In the genomic region with DNA sequence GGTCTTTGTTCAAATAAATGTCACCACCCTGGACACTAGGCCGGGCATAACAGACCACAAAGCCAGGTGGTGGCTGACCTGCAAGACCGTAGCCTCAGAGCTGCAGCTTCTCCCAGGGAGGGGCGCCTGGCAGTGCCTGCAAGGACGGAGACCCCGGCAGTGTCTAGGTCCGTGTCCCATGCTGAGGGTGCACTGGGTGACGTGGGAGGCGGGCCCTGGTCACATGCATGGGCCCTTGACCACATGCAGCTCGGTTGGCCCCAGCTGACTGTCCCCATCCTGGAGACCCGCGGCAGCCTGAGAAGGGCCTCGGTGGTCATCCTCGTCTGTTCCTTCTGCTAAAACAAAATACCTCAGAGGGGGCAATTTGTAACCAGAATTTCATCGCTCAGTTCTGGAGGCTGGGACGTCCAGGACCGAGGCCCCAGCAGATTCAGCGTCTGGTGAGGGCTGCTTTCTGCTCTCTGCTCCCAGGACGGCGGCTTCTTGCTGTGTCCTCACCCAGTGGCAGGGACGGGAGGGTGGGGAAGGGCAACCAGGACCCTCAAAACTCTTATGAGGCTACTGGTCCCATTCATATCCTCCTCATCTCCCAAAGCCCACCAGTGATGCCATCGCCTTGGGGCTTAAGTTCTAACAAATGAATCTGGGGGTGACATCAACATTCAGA, we compare ENCODE assay signal across 18 cellular contexts. TPM values are rescaled to one million over a fixed set of nuclear protein-coding genes. Genes with fewer than 3 reads are reported as not detected.
DNase-seq lines count a peak whose midpoint lies in the region; ATAC-seq and TF ChIP-seq lines count a peak whose summit lies in the region.
"Had no signal": no experiment of that assay in that cellular context is flagged by ENCODE, and none has a peak within 500 bp of the region (broad histone marks: within the 10 kb centered on the region; RNA-seq: fewer than 3 reads in every experiment).

No MANE protein-coding gene starts in this region.

- ATAC-seq in CD8-positive, alpha-beta T cell = no peak
- ATAC-seq in activated CD8-positive, alpha-beta T cell treated with anti-CD3 and anti-CD28 coated beads for 36 hours = no peak
- ATAC-seq in mucosa of descending colon = no peak
- ATAC-seq: esophagus mucosa, left colon, WTC11 had no signal

- TF ChIP-seq CTCF in CD8-positive, alpha-beta T cell (IDR thresholded peaks at IDR 0.05) = no peak
- TF ChIP-seq CTCF in activated CD8-positive, alpha-beta T cell treated with anti-CD3 and anti-CD28 coated beads for 36 hours (IDR thresholded peaks at IDR 0.05) = no peak
- TF ChIP-seq CTCF in mucosa of descending colon (IDR thresholded peaks at IDR 0.05) (no peak), ovary (IDR thresholded peaks at IDR 0.05) (no peak)

- H3K4me3 ChIP-seq in CD8-positive, alpha-beta T cell (ENCODE audit: low read depth, low read length) = peak overlapping the region; percentile 27
- H3K4me3 ChIP-seq in mucosa of descending colon = no peak overlapping the region
- H3K4me3 ChIP-seq in ovary = no peak overlapping the region
- H3K4me3 ChIP-seq: neural progenitor cell, testis had no signal

- no peak overlapping the region for H3K27ac ChIP-seq in CD8-positive, alpha-beta T cell (ENCODE audit: low read depth, low read length)
- no peak overlapping the region for H3K27ac ChIP-seq in ovary
- H3K27ac ChIP-seq: neural progenitor cell, testis had no signal

- H3K27ac Mint-ChIP-seq in activated T-cell treated with anti-CD3 and anti-CD28 coated beads, Interleukin-2, amount 50 U/mL, for 24 hours = peak overlapping the region; percentile 55
- peak overlapping the region; percentile 55 for H3K27ac Mint-ChIP-seq in CD8-positive, alpha-beta T cell
- peak overlapping the region; percentile 64 for H3K27ac Mint-ChIP-seq in activated CD8-positive, alpha-beta T cell treated with anti-CD3 and anti-CD28 coated beads for 36 hours
- H3K27ac Mint-ChIP-seq: neural progenitor cell, T-helper 17 cell, WTC11 had no signal

- POLR2A ChIA-PET in CD8-positive, alpha-beta T cell (lab: Charles Lee) = interaction anchor here (1.0 kb wide), 1 partner anchor 36 kb away, joined by 3 read pairs; the partner anchor contains the start of gene PWWP2B
- POLR2A ChIA-PET in activated CD8-positive, alpha-beta T cell treated with anti-CD3 and anti-CD28 coated beads for 36 hours (lab: Charles Lee) = interaction anchor here (0.7 kb wide), 1 partner anchor 14 kb away, joined by 3 read pairs; no protein-coding TSS in a partner anchor

- H3K27me3 Mint-ChIP-seq in activated T-cell treated with anti-CD3 and anti-CD28 coated beads, Interleukin-2, amount 50 U/mL, for 24 hours = no peaks in the 10 kb centered on the region
- H3K27me3 Mint-ChIP-seq in CD8-positive, alpha-beta T cell (ENCODE audit: low read depth) = no peaks in the 10 kb centered on the region
- H3K27me3 Mint-ChIP-seq in activated CD8-positive, alpha-beta T cell treated with anti-CD3 and anti-CD28 coated beads for 36 hours = no peaks in the 10 kb centered on the region
- H3K27me3 Mint-ChIP-seq: CD8-positive, alpha-beta memory T cell; T-helper 17 cell had no signal

- peaks cover 8% of the 10 kb centered on the region for H3K4me1 ChIP-seq in CD8-positive, alpha-beta T cell (ENCODE audit: insufficient read depth, low read length)
- H3K4me1 ChIP-seq in mucosa of descending colon (ENCODE audit: low read depth) = peaks cover 12% of the 10 kb centered on the region
- peaks cover 4% of the 10 kb centered on the region for H3K4me1 ChIP-seq in ovary (ENCODE audit: insufficient read depth)

- TF ChIP-seq EP300 in ovary (IDR thresholded peaks at IDR 0.05) = no peak

- no peaks in the 10 kb centered on the region for H3K9me3 Mint-ChIP-seq in activated T-cell treated with anti-CD3 and anti-CD28 coated beads, Interleukin-2, amount 50 U/mL, for 24 hours
- H3K9me3 Mint-ChIP-seq in CD8-positive, alpha-beta T cell = no peaks in the 10 kb centered on the region
- H3K9me3 Mint-ChIP-seq in activated CD8-positive, alpha-beta T cell treated with anti-CD3 and anti-CD28 coated beads for 36 hours = no peaks in the 10 kb centered on the region
- H3K9me3 Mint-ChIP-seq: CD8-positive, alpha-beta memory T cell; neural progenitor cell; WTC11 had no signal

- no peaks in the 10 kb centered on the region for H3K36me3 Mint-ChIP-seq in activated T-cell treated with anti-CD3 and anti-CD28 coated beads, Interleukin-2, amount 50 U/mL, for 24 hours (ENCODE audit: low read depth)
- no peaks in the 10 kb centered on the region for H3K36me3 Mint-ChIP-seq in CD8-positive, alpha-beta T cell
- H3K36me3 Mint-ChIP-seq in activated CD8-positive, alpha-beta T cell treated with anti-CD3 and anti-CD28 coated beads for 36 hours (ENCODE audit: low read depth) = no peaks in the 10 kb centered on the region
- H3K36me3 Mint-ChIP-seq: CD8-positive, alpha-beta memory T cell; neural progenitor cell; WTC11 had no signal

- H3K9me3 ChIP-seq in CD8-positive, alpha-beta T cell (ENCODE audit: low read length) = no peaks in the 10 kb centered on the region
- H3K9me3 ChIP-seq in mucosa of descending colon (no peaks in the 10 kb centered on the region), ovary (no peaks in the 10 kb centered on the region)
- H3K9me3 ChIP-seq: testis had no signal

- TF ChIP-seq POLR2A in ovary (IDR thresholded peaks at IDR 0.05) = no peak

- CTCF ChIA-PET in CD8-positive, alpha-beta T cell (lab: Charles Lee) = interaction anchor here (1.2 kb wide), 1 partner anchor 12 kb away, joined by 6 read pairs; no protein-coding TSS in a partner anchor
- CTCF ChIA-PET in activated CD8-positive, alpha-beta T cell treated with anti-CD3 and anti-CD28 coated beads for 36 hours (lab: Charles Lee) = interaction anchor here (1.4 kb wide), 1 partner anchor 10 kb away, joined by 6 read pairs; no protein-coding TSS in a partner anchor

- no peaks in the 10 kb centered on the region for H3K27me3 ChIP-seq in CD8-positive, alpha-beta T cell (ENCODE audit: insufficient read depth, low read length)
- no peaks in the 10 kb centered on the region for H3K27me3 ChIP-seq in ovary
- H3K27me3 ChIP-seq: neural progenitor cell, testis had no signal

- H3K36me3 ChIP-seq in CD8-positive, alpha-beta T cell (ENCODE audit: insufficient read depth, low read length) = no peaks in the 10 kb centered on the region
- H3K36me3 ChIP-seq in mucosa of descending colon (ENCODE audit: low read depth) = no peaks in the 10 kb centered on the region
- H3K36me3 ChIP-seq in ovary = no peaks in the 10 kb centered on the region
- H3K36me3 ChIP-seq: neural progenitor cell had no signal

- DNase-seq in activated T-cell treated with anti-CD3 and anti-CD28 coated beads, Interleukin-2, amount 50 U/mL, for 24 hours = no peak
- DNase-seq in activated T-cell treated with anti-CD3 and anti-CD28 coated beads, Interleukin-2, amount 50 U/mL, for 48 hours = no peak
- no peak for DNase-seq in CD8-positive, alpha-beta T cell
- no peak for DNase-seq in activated CD8-positive, alpha-beta T cell treated with anti-CD3 and anti-CD28 coated beads for 36 hours
- peak in 2 of 3 donors; percentile 29 to 54 for DNase-seq in mucosa of descending colon
- DNase-seq in stimulated activated CD4-positive, alpha-beta T cell treated with anti-CD3 and anti-CD28 coated beads, Interleukin-1b, Interleukin-23, amount 100 ng/mL, for 48 hours = no peak
- DNase-seq in stimulated activated CD4-positive, alpha-beta T cell treated with anti-CD3 and anti-CD28 coated beads, Interleukin-12 subunit alpha, Interleukin-12 subunit beta, amount 100 ng/mL, for 4 hours = no peak
- DNase-seq in ovary = no peak
- DNase-seq: DMS79 treated with DMSO at 0.1 percent for 48 hours, NCI-H2171, NCI-H526 treated with DMSO at 0.1 percent for 48 hours, testis had no signal

- H3K4me3 Mint-ChIP-seq in activated T-cell treated with anti-CD3 and anti-CD28 coated beads, Interleukin-2, amount 50 U/mL, for 24 hours = peak overlapping the region; percentile 56
- peak overlapping the region; percentile 55 for H3K4me3 Mint-ChIP-seq in CD8-positive, alpha-beta T cell
- peak overlapping the region; percentile 45 for H3K4me3 Mint-ChIP-seq in activated CD8-positive, alpha-beta T cell treated with anti-CD3 and anti-CD28 coated beads for 36 hours
- H3K4me3 Mint-ChIP-seq: neural progenitor cell, WTC11 had no signal

- intact Hi-C loops in CD8-positive, alpha-beta T cell (cut with DNase I, micrococcal nuclease) = loop anchor here in 1 of 2 experiments (1.0 kb wide), 1 partner anchor 19 kb away; no protein-coding TSS in a partner anchor
- intact Hi-C loops in activated CD8-positive, alpha-beta T cell treated with anti-CD3 and anti-CD28 coated beads for 36 hours (cut with micrococcal nuclease) = no loop called here
- intact Hi-C loops in mucosa of descending colon (cut with DNase I, micrococcal nuclease) = no loop called here
- intact Hi-C loops in ovary (cut with DNase I) = no loop called here

- WGBS in ovary, 3 donors = 94 to 97% (median 94%) methylated on average over 18 to 21 of the region's 21 CpGs

- H3K4me1 Mint-ChIP-seq in activated T-cell treated with anti-CD3 and anti-CD28 coated beads, Interleukin-2, amount 50 U/mL, for 24 hours (ENCODE audit: low read depth) = peaks cover 4% of the 10 kb centered on the region
- H3K4me1 Mint-ChIP-seq in CD8-positive, alpha-beta T cell (ENCODE audit: low read depth) = peaks cover 7% of the 10 kb centered on the region
- peaks cover 4% of the 10 kb centered on the region for H3K4me1 Mint-ChIP-seq in activated CD8-positive, alpha-beta T cell treated with anti-CD3 and anti-CD28 coated beads for 36 hours (ENCODE audit: low read depth)
- H3K4me1 Mint-ChIP-seq: WTC11 had no signal

RNA-seq across cellular contexts. Expression of gene PWWP2B, which starts 36.8 kb away (rescaled TPM):
- total RNA-seq in CD8-positive, alpha-beta T cell = 10 to 100 TPM; 25.6 to 27.1 TPM
- total RNA-seq in activated CD8-positive, alpha-beta T cell treated with anti-CD3 and anti-CD28 coated beads for 36 hours = 1 to 10 TPM; 6.0 to 6.6 TPM
- total RNA-seq in mucosa of descending colon (10 to 100 TPM; 37.7 to 55.6 (median 41.7) TPM), ovary (10 to 100 TPM in 6 of 7 donors, 1 to 10 TPM in 1; 7.3 to 26.0 (median 17.6) TPM)
- polyA plus RNA-seq in ovary = 1 to 10 TPM; 1.1 to 8.5 TPM

Comparison
In these comparisons a context has a peak if more than half of its experiments do, and no peak if none do; other contexts are left out.
1. DNase-seq: peak in mucosa of descending colon (2 of 3); none in activated T-cell treated with anti-CD3 and anti-CD28 coated beads, Interleukin-2, amount 50 U/mL, for 24 hours (single experiment), activated T-cell treated with anti-CD3 and anti-CD28 coated beads, Interleukin-2, amount 50 U/mL, for 48 hours (0 of 2), CD8-positive, alpha-beta T cell (0 of 7), activated CD8-positive, alpha-beta T cell treated with anti-CD3 and anti-CD28 coated beads for 36 hours (single experiment), stimulated activated CD4-positive, alpha-beta T cell treated with anti-CD3 and anti-CD28 coated beads, Interleukin-1b, Interleukin-23, amount 100 ng/mL, for 48 hours (single experiment), stimulated activated CD4-positive, alpha-beta T cell treated with anti-CD3 and anti-CD28 coated beads, Interleukin-12 subunit alpha, Interleukin-12 subunit beta, amount 100 ng/mL, for 4 hours (single experiment) and ovary (0 of 5).
2. Peak in every context shown above with its lines, with median percentiles within 50 percentile points of each other: H3K27ac Mint-ChIP-seq and H3K4me3 Mint-ChIP-seq.